In genomic region chr10:131511391-131511790, GRCh38 we compare ENCODE assay signal across 35 cellular contexts.
DNase-seq lines count a peak whose midpoint lies in the region; ATAC-seq and TF ChIP-seq lines count a peak whose summit lies in the region.
"Had no signal": no experiment of that assay in that cellular context is flagged by ENCODE, and none has a peak within 500 bp of the region (broad histone marks: within the 10 kb centered on the region; RNA-seq: fewer than 3 reads in every experiment).

No MANE protein-coding gene starts in this region.

- no peaks in the 10 kb centered on the region for H3K4me1 ChIP-seq in esophagus muscularis mucosa
- peaks cover 12 to 13% of the 10 kb centered on the region in 2 experiments for H3K4me1 ChIP-seq in trophoblast cell (ENCODE audit: control insufficient read depth in 1 of 2, insufficient read depth in 2 of 2, low read length in 2 of 2)
- H3K4me1 ChIP-seq: A549, BE2C, BLaER1, Caco-2 had no signal

- no peak overlapping the region for H4K91ac ChIP-seq in trophoblast cell (ENCODE audit: low read depth, low read length)

- no peak for ATAC-seq in natural killer cell
- no peak for ATAC-seq in GM19023 (IDR thresholded peaks at IDR 0.05; ENCODE audit: unreplicated experiment)
- ATAC-seq: A549; CD8-positive, alpha-beta T cell had no signal

- H3K18ac ChIP-seq in trophoblast cell (ENCODE audit: low read length), result no peak overlapping the region

- no peaks in the 10 kb centered on the region for H3K4me1 Mint-ChIP-seq in natural killer cell
- H3K4me1 Mint-ChIP-seq: B cell; CD14-positive monocyte; CD4-positive, alpha-beta memory T cell; CD4-positive, CD25-positive, alpha-beta regulatory T cell; CD8-positive, alpha-beta memory T cell had no signal

- no peak overlapping the region for H3K4ac ChIP-seq in trophoblast cell (ENCODE audit: low read depth, low read length)

- 88% methylated on average over 9 of the region's 9 CpGs for WGBS in esophagus muscularis mucosa
- no CpG with 5 or more reads among the region's 9 CpGs for WGBS in trophoblast cell (ENCODE audit: extremely low coverage, insufficient coverage, insufficient read length)

- H3K27ac Mint-ChIP-seq in natural killer cell, result no peak overlapping the region
- H3K27ac Mint-ChIP-seq: B cell; CD14-positive monocyte; CD4-positive, alpha-beta memory T cell; CD4-positive, alpha-beta T cell; CD4-positive, CD25-positive, alpha-beta regulatory T cell; CD8-positive, alpha-beta T cell had no signal

- no peak overlapping the region for H2BK120ac ChIP-seq in trophoblast cell (ENCODE audit: insufficient read depth, low read length, poor library complexity)

- H3K4me3 ChIP-seq in esophagus muscularis mucosa (no peak overlapping the region), trophoblast cell (ENCODE audit: low read depth, low read length) (peak overlapping the region; percentile 60)
- H3K4me3 ChIP-seq: A549; BLaER1; BLaER1 treated with 17β-estradiol and CSF1 and Interleukin-3, amounts not matched to agents 10 nM and 100 nM had no signal

- H3K9me3 ChIP-seq in esophagus muscularis mucosa, result peaks cover 0 to 24% (median 8%) of the 10 kb centered on the region in 4 donors
- peaks cover 12% of the 10 kb centered on the region for H3K9me3 ChIP-seq in trophoblast cell (ENCODE audit: insufficient read depth, low read depth, low read length)
- H3K9me3 ChIP-seq: A549, BE2C, Caco-2 had no signal

- intact Hi-C loops in esophagus muscularis mucosa (cut with DNase I) (no loop called here), natural killer cell (cut with micrococcal nuclease) (no loop called here)

- H3K27ac ChIP-seq in esophagus muscularis mucosa (replicated peaks in 1 of 4) (no peak overlapping the region), trophoblast cell (ENCODE audit: low read depth, low read length) (no peak overlapping the region)
- H3K27ac ChIP-seq: 22Rv1; A549; BLaER1; BLaER1 treated with 17β-estradiol and CSF1 and Interleukin-3, amounts not matched to agents 10 nM and 100 nM; C4-2B had no signal

- TF ChIP-seq POLR2A in esophagus muscularis mucosa (IDR thresholded peaks at IDR 0.05; ENCODE audit: low read depth), result no peak

- H2AK5ac ChIP-seq in trophoblast cell (ENCODE audit: low read length), result no peak overlapping the region

- no peak for TF ChIP-seq EP300 in esophagus muscularis mucosa (IDR thresholded peaks at IDR 0.05)

- H3K36me3 ChIP-seq in esophagus muscularis mucosa (no peaks in the 10 kb centered on the region), trophoblast cell (ENCODE audit: control insufficient read depth in 1 of 2, insufficient read depth in 2 of 2, low read length in 2 of 2) (no peaks in the 10 kb centered on the region)
- H3K36me3 ChIP-seq: BE2C; BLaER1; BLaER1 treated with 17β-estradiol and CSF1 and Interleukin-3, amounts not matched to agents 10 nM and 100 nM had no signal

- no peak overlapping the region for H3K14ac ChIP-seq in trophoblast cell (ENCODE audit: low read length)

- no peaks in the 10 kb centered on the region for H3K79me1 ChIP-seq in trophoblast cell (ENCODE audit: low read length)

- H3K27me3 Mint-ChIP-seq in natural killer cell (ENCODE audit: low read depth in 2 of 2), result no peaks in the 10 kb centered on the region
- H3K27me3 Mint-ChIP-seq: B cell; CD4-positive, alpha-beta memory T cell; CD4-positive, alpha-beta T cell; CD4-positive, CD25-positive, alpha-beta regulatory T cell had no signal

- DNase-seq in Ammon's horn (ENCODE audit: low spot score) (peak; percentile 21), RPMI7951 (ENCODE audit: low read depth) (peak; percentile 1), esophagus muscularis mucosa (ENCODE audit: extremely low spot score) (peak; percentile 62), trophoblast cell (no peak), natural killer cell (no peak), nucleus accumbens (lab: John Stamatoyannopoulos, UW) (no peak), mesenteric fat pad (ENCODE audit: low spot score) (no peak)
- DNase-seq: 8988T; ACHN; AML-193; BE2C; C1 segment of cervical spinal cord; Caco-2; Calu3; CD4-positive, alpha-beta memory T cell; CD4-positive, alpha-beta T cell; CD4-positive, CD25-positive, alpha-beta regulatory T cell; CD8-positive, alpha-beta memory T cell; CD8-positive, alpha-beta T cell; COR-L47; DMS 273 treated with DMSO at 0.1 percent for 48 hours; DMS153; DMS53; DMS79; DMS79 treated with DMSO at 0.1 percent for 48 hours; DND-41; EL had no signal

- H2BK12ac ChIP-seq in trophoblast cell (ENCODE audit: low read length), result no peak overlapping the region

- H4K12ac ChIP-seq in trophoblast cell (ENCODE audit: low read depth, low read length), result no peak overlapping the region

- no peak overlapping the region for H2BK5ac ChIP-seq in trophoblast cell (ENCODE audit: low read depth, low read length, poor library complexity)

- no peak overlapping the region for H4K8ac ChIP-seq in trophoblast cell (ENCODE audit: low read depth, low read length)

- no peak overlapping the region for H3K9ac ChIP-seq in trophoblast cell (ENCODE audit: low read length)
- H3K9ac ChIP-seq: BLaER1; BLaER1 treated with 17β-estradiol and CSF1 and Interleukin-3, amounts not matched to agents 10 nM and 100 nM had no signal

- no peak overlapping the region for H3K23ac ChIP-seq in trophoblast cell (ENCODE audit: low read length)

- no peak overlapping the region for H2AFZ ChIP-seq in trophoblast cell (ENCODE audit: insufficient read depth, low read length, poor library complexity)

- H3K4me3 Mint-ChIP-seq in natural killer cell, result no peak overlapping the region
- H3K4me3 Mint-ChIP-seq: B cell; CD14-positive monocyte; CD4-positive, alpha-beta memory T cell; CD4-positive, alpha-beta T cell; CD4-positive, CD25-positive, alpha-beta regulatory T cell; CD8-positive, alpha-beta memory T cell; CD8-positive, alpha-beta T cell had no signal

- peaks cover 0 to 2% of the 10 kb centered on the region in 2 donors for H3K9me3 Mint-ChIP-seq in natural killer cell

- H3K27me3 ChIP-seq in esophagus muscularis mucosa, result peaks cover 0 to 25% (median 0%) of the 10 kb centered on the region in 4 donors
- no peaks in the 10 kb centered on the region for H3K27me3 ChIP-seq in trophoblast cell (ENCODE audit: insufficient read depth, low read length)
- H3K27me3 ChIP-seq: BE2C, BLaER1 had no signal

- H3K79me2 ChIP-seq in trophoblast cell (ENCODE audit: control insufficient read depth, insufficient read depth, low read length, poor library complexity), result no peaks in the 10 kb centered on the region

- H3K36me3 Mint-ChIP-seq in natural killer cell, result no peaks in the 10 kb centered on the region
- H3K36me3 Mint-ChIP-seq: CD14-positive monocyte; CD4-positive, alpha-beta memory T cell; CD4-positive, CD25-positive, alpha-beta regulatory T cell; CD8-positive, alpha-beta T cell had no signal

- TF ChIP-seq CTCF in esophagus muscularis mucosa (IDR thresholded peaks at IDR 0.05) (no peak), natural killer cell (IDR thresholded peaks at IDR 0.05) (no peak)

- H3K4me2 ChIP-seq in trophoblast cell (ENCODE audit: low read length), result no peak overlapping the region
- H3K4me2 ChIP-seq: A549; BLaER1; BLaER1 treated with 17β-estradiol and CSF1 and Interleukin-3, amounts not matched to agents 10 nM and 100 nM had no signal

Comparison
In these comparisons a context has a peak if more than half of its experiments do, and no peak if none do; other contexts are left out.
1. DNase-seq: peak in Ammon's horn (single experiment), RPMI7951 (single experiment) and esophagus muscularis mucosa (single experiment); none in trophoblast cell (0 of 2), natural killer cell (single experiment), nucleus accumbens (0 of 56) and mesenteric fat pad (single experiment).